Comparison of ENCODE assay signal across 1 cellular context in genomic region chr16:10182186-10182683, GRCh38.
TF ChIP-seq lines count a peak whose summit lies in the region.

GRIN2A (minus strand) TSS chr16:10182428; CDS start chr16:10180411, 2,017 bp downstream.

TF ChIP-seq in GM23338, 12 proteins besides CTCF, POLR2A, EP300 and RAD21 (continued from another document):
- TF ChIP-seq ZNF462 (CRISPR knock-in tag; IDR thresholded peaks at IDR 0.05) = no peak
